Comparison of ENCODE assay signal across 16 cellular contexts in genomic region chr12:123261196-123261595, GRCh38. TPM values are rescaled to one million over a fixed set of nuclear protein-coding genes. Genes with fewer than 3 reads are reported as not detected.
A peak's percentile ranks its signal among the peaks of the same experiment; 100 is the strongest.
DNase-seq lines count a peak whose midpoint lies in the region; ATAC-seq and TF ChIP-seq lines count a peak whose summit lies in the region.
"Had no signal": no experiment of that assay in that cellular context is flagged by ENCODE, and none has a peak within 500 bp of the region (broad histone marks: within the 10 kb centered on the region; RNA-seq: fewer than 3 reads in every experiment).

No MANE protein-coding gene starts in this region.

- peaks cover 36 to 50% of the 10 kb centered on the region in 2 experiments for H3K36me3 ChIP-seq in HCT116 (ENCODE audit: control insufficient read depth in 1 of 2, insufficient read depth in 2 of 2, low read length in 2 of 2)

- no peak overlapping the region for H3K4me3 ChIP-seq in HCT116 (replicated peaks in 1 of 2; ENCODE audit: low read depth in 1 of 2, low read length in 2 of 2)
- H3K4me3 ChIP-seq: PC-9, SJCRH30 had no signal

- no peaks in the 10 kb centered on the region for H3K27me3 ChIP-seq in HCT116 (ENCODE audit: insufficient read depth, low read length)
- H3K27me3 ChIP-seq: SJCRH30 had no signal

- ATAC-seq in HCT116, result no peak
- ATAC-seq in WTC11, result no peak
- ATAC-seq in memory B cell (ENCODE audit: low read depth), result no peak
- no peak for ATAC-seq in GM21528 (IDR thresholded peaks at IDR 0.05; ENCODE audit: low FRiP score, unreplicated experiment)
- ATAC-seq in GM18873 (IDR thresholded peaks at IDR 0.05; ENCODE audit: low FRiP score, unreplicated experiment), result no peak

- H2AFZ ChIP-seq in HCT116 (ENCODE audit: low read depth, low read length, poor library complexity, severe bottlenecking), result no peak overlapping the region
- H2AFZ ChIP-seq: PC-9 had no signal

- H3K4me1 ChIP-seq in HCT116 (ENCODE audit: control insufficient read depth in 1 of 2, insufficient read depth in 2 of 2, low read length in 2 of 2), result no peaks in the 10 kb centered on the region
- H3K4me1 ChIP-seq: SJCRH30 had no signal

- no peaks in the 10 kb centered on the region for H3K9me3 ChIP-seq in HCT116 (ENCODE audit: control insufficient read depth in 1 of 2, insufficient read depth in 1 of 2, low read depth in 1 of 2, low read length in 2 of 2)
- H3K9me3 ChIP-seq: SJCRH30 had no signal

- BruUV-seq in Calu3 (replicated peaks; lab: Mats Ljungman, UMichigan) (TSS peak; percentile 72), HCT116 (replicated peaks; lab: Mats Ljungman, UMichigan) (TSS peak; percentile 67)

- H3K9ac ChIP-seq in HCT116 (ENCODE audit: low read length), result no peak overlapping the region

- no peak overlapping the region for H3K4me2 ChIP-seq in HCT116 (ENCODE audit: low read length)
- H3K4me2 ChIP-seq: PC-9 had no signal

- no peaks in the 10 kb centered on the region for H3K27me3 Mint-ChIP-seq in Calu3 (ENCODE audit: unreplicated experiment)
- H3K27me3 Mint-ChIP-seq in WTC11 (ENCODE audit: low read depth), result no peaks in the 10 kb centered on the region
- no peaks in the 10 kb centered on the region for H3K27me3 Mint-ChIP-seq in memory B cell

- no peak overlapping the region for H3K27ac ChIP-seq in HCT116 (ENCODE audit: low read depth, low read length)
- H3K27ac ChIP-seq: HL-60, PC-9, SJCRH30 had no signal

- no peaks in the 10 kb centered on the region for H4K20me1 ChIP-seq in HCT116 (ENCODE audit: insufficient read depth)

- peaks cover 15% of the 10 kb centered on the region; the same call in 1 of the 2 replicates for H3K79me2 ChIP-seq in HCT116 (ENCODE audit: insufficient read depth, low read length)

- H3K27ac Mint-ChIP-seq in Calu3 (ENCODE audit: unreplicated experiment) (no peak overlapping the region), WTC11 (0 out of 2 replicates have a peak overlapping the region, but pooled peaks have one; percentile 20), memory B cell (peak overlapping the region; percentile 72)
- H3K27ac Mint-ChIP-seq: T-helper 1 cell treated with Interleukin-12 subunit alpha and Interleukin-12 subunit beta and Interleukin-4 antibody, amounts not matched to agents 30 μg/mL and 1 μg/mL, for 36 hours had no signal

- H3K4me3 Mint-ChIP-seq in Calu3 (ENCODE audit: low read depth, unreplicated experiment) (no peak overlapping the region), WTC11 (no peak overlapping the region), memory B cell (no peak overlapping the region)
- H3K4me3 Mint-ChIP-seq: CD14-positive monocyte; T-helper 1 cell treated with Interleukin-12 subunit alpha and Interleukin-12 subunit beta and Interleukin-4 antibody, amounts not matched to agents 30 μg/mL and 1 μg/mL, for 36 hours had no signal

- peaks cover 57% of the 10 kb centered on the region for H3K36me3 Mint-ChIP-seq in Calu3 (ENCODE audit: insufficient read depth, unreplicated experiment)
- H3K36me3 Mint-ChIP-seq in WTC11, result peaks cover 64% of the 10 kb centered on the region
- peaks cover 2% of the 10 kb centered on the region for H3K36me3 Mint-ChIP-seq in memory B cell

- no peak for TF ChIP-seq POLR2A in HCT116 (IDR thresholded peaks at IDR 0.05; ENCODE audit: borderline replicate concordance, extremely low read depth, insufficient read depth, insufficient read length)

- POLR2A ChIA-PET in HCT116 (lab: Charles Lee), result no interaction called here
- POLR2A ChIA-PET in WTC11 (lab: Charles Lee), result no interaction called here

- no peak for DNase-seq in Calu3
- DNase-seq in HCT116 (ENCODE audit: low read depth, low spot score), result no peak
- DNase-seq in WTC11 (ENCODE audit: low spot score), result no peak
- no peak for DNase-seq in memory B cell (ENCODE audit: low spot score in 2 of 2)
- DNase-seq in activated CD4-positive, alpha-beta T cell treated with anti-CD3 and anti-CD28 coated beads for 48 hours, result no peak
- DNase-seq: KBM-7, NCI-H1694 treated with DMSO at 0.1 percent for 48 hours, NCI-H510A treated with DMSO at 0.1 percent for 48 hours, NCI-H82, PC-9, SJCRH30 had no signal

- intact Hi-C loops in Calu3 (cut with micrococcal nuclease; ENCODE audit: unreplicated experiment), result no loop called here
- intact Hi-C loops in HCT116 (cut with micrococcal nuclease), result no loop called here

- H3K4me1 Mint-ChIP-seq in Calu3 (ENCODE audit: low read depth, unreplicated experiment) (no peaks in the 10 kb centered on the region), WTC11 (peaks cover 16% of the 10 kb centered on the region), memory B cell (no peaks in the 10 kb centered on the region)

- TF ChIP-seq CTCF in Calu3 (IDR thresholded peaks at IDR 0.05; ENCODE audit: unreplicated experiment) (no peak), HCT116 (IDR thresholded peaks at IDR 0.05 in 2 of 3, conservative IDR thresholded peaks at IDR 0.05 in 1 of 3; ENCODE audit: borderline replicate concordance in 1 of 3, insufficient read depth in 1 of 3, low read depth in 2 of 3, low read length in 2 of 3) (no peak), WTC11 (IDR thresholded peaks at IDR 0.05) (no peak)

- RAD21 ChIA-PET in HCT116 (lab: Charles Lee; ENCODE audit: low non-redundant PET in 1 of 2, low total read pairs in 2 of 2, uncharacterized antibody in 2 of 2, unreplicated experiment in 2 of 2), result no interaction called here

- CTCF ChIA-PET in Calu3 (lab: Charles Lee) (interaction anchor here (0.7 kb wide), 1 partner anchor 323 kb away, joined by 3 read pairs; the partner anchor contains the start of gene TMED2), HCT116 (lab: Charles Lee) (no interaction called here), WTC11 (lab: Charles Lee) (interaction anchor here (1.0 to 1.3 kb wide), 2 partner anchors 9 kb away, joined by 3 read pairs; no protein-coding TSS in a partner anchor)

- no peaks in the 10 kb centered on the region for H3K9me3 Mint-ChIP-seq in Calu3 (ENCODE audit: low read depth, unreplicated experiment)
- H3K9me3 Mint-ChIP-seq in WTC11, result no peaks in the 10 kb centered on the region
- H3K9me3 Mint-ChIP-seq in memory B cell, result no peaks in the 10 kb centered on the region
- H3K9me3 Mint-ChIP-seq: CD14-positive monocyte; T-helper 1 cell treated with Interleukin-12 subunit alpha and Interleukin-12 subunit beta and Interleukin-4 antibody, amounts not matched to agents 30 μg/mL and 1 μg/mL, for 36 hours had no signal

- no peaks in the 10 kb centered on the region for H3K9me2 ChIP-seq in HCT116 (ENCODE audit: insufficient read depth)

- no peak for TF ChIP-seq RAD21 in HCT116 (IDR thresholded peaks at IDR 0.05; ENCODE audit: low read depth)

TF ChIP-seq in HCT116, 20 proteins besides CTCF, POLR2A, EP300 and RAD21:
- no peak for TF ChIP-seq ZNF274 (IDR thresholded peaks at IDR 0.05; ENCODE audit: low read depth, low read length)
- TF ChIP-seq CBX3 (IDR thresholded peaks at IDR 0.05; ENCODE audit: low read depth), result no peak
- TF ChIP-seq, protein P1, sequence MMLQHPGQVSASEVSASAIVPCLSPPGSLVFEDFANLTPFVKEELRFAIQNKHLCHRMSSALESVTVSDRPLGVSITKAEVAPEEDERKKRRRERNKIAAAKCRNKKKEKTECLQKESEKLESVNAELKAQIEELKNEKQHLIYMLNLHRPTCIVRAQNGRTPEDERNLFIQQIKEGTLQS (IDR thresholded peaks at IDR 0.05), result no peak
- TF ChIP-seq ELF1 (IDR thresholded peaks at IDR 0.05; ENCODE audit: borderline replicate concordance, low read depth), result no peak
- TF ChIP-seq JUND (IDR thresholded peaks at IDR 0.05), result no peak
- no peak for TF ChIP-seq POLR2AphosphoS5 (IDR thresholded peaks at IDR 0.05; ENCODE audit: low read depth, low read length)

TF ChIP-seq in WTC11, 78 proteins besides CTCF, POLR2A, EP300 and RAD21:
- no peak for TF ChIP-seq ZMAT4 (CRISPR knock-in tag; IDR thresholded peaks at IDR 0.05)
TF ChIP-seq in WTC11: peak in this region for 0.

RNA-seq across cellular contexts. Expression of gene CDK2AP1, which starts 10.5 kb away (rescaled TPM):
- total RNA-seq in Calu3 (2022), result 112 and 114 TPM in 2 replicates
- total RNA-seq in HCT116 (2021; ENCODE audit: unreplicated experiment), result 151 TPM
- polyA plus RNA-seq in HCT116 (2012), result 100 and 104 TPM in 2 replicates
- total RNA-seq in WTC11 (2021), result 138 to 151 TPM (median 142 TPM) in 3 replicates

RNA-seq across cellular contexts. Expression of gene MTRFR, which starts 28.0 kb away (rescaled TPM):
- total RNA-seq in Calu3 (2022), result 19.9 and 24.7 TPM in 2 replicates
- total RNA-seq in HCT116 (2021; ENCODE audit: unreplicated experiment), result 27.0 TPM
- polyA plus RNA-seq in HCT116 (2012), result 17.0 and 22.8 TPM in 2 replicates
- 14.0 to 15.7 TPM (median 14.7 TPM) in 3 replicates for total RNA-seq in WTC11 (2021)

RNA-seq across cellular contexts. Expression of gene MPHOSPH9, which starts 28.3 kb away (rescaled TPM):
- total RNA-seq in Calu3 (2022) (52.5 and 69.5 TPM in 2 replicates), HCT116 (2021; ENCODE audit: unreplicated experiment) (44.9 TPM), WTC11 (2021) (47.5 to 59.0 TPM (median 52.8 TPM) in 3 replicates)
- polyA plus RNA-seq in HCT116 (2012), result 13.1 and 19.0 TPM in 2 replicates
